20 cellular contexts compared by ENCODE assay signal in the genomic region with DNA sequence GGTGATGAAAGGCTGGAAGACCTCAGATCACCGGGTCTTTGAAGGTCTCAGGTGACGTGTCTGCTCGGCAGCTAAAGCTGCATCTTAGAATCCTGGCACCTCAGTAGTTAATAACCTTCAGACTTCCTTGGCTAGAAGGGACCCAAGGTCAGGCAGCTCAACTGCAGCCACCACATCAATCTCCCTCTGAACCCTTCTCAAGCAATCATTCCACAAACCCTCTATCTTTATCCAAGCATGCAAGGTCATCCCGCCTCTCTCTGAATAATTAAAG. TPM values are rescaled to one million over a fixed set of nuclear protein-coding genes. Genes with fewer than 3 reads are reported as not detected.
A peak's percentile ranks its signal among the peaks of the same experiment; 100 is the strongest.
DNase-seq lines count a peak whose midpoint lies in the region; ATAC-seq, FAIRE-seq and TF ChIP-seq lines count a peak whose summit lies in the region.
"Had no signal": no experiment of that assay in that cellular context is flagged by ENCODE, and none has a peak within 500 bp of the region (broad histone marks: within the 10 kb centered on the region; RNA-seq: fewer than 3 reads in every experiment).

No MANE protein-coding gene starts in this region.

- H3K36me3 ChIP-seq in cardiac muscle cell = no peaks in the 10 kb centered on the region
- H3K36me3 ChIP-seq in astrocyte (ENCODE audit: insufficient read depth, low read length) = no peaks in the 10 kb centered on the region
- no peaks in the 10 kb centered on the region for H3K36me3 ChIP-seq in thyroid gland

- WGBS in thyroid gland, 2 donors = 77 to 91% methylated on average over 4 of the region's 4 CpGs

- no peaks in the 10 kb centered on the region for H3K27me3 ChIP-seq in cardiac muscle cell
- no peaks in the 10 kb centered on the region for H3K27me3 ChIP-seq in astrocyte (ENCODE audit: insufficient read depth, low read length)
- no peaks in the 10 kb centered on the region for H3K27me3 ChIP-seq in thyroid gland

- H3K27me3 Mint-ChIP-seq in astrocyte (ENCODE audit: low read depth, unreplicated experiment) = no peaks in the 10 kb centered on the region
- H3K27me3 Mint-ChIP-seq: activated naive CD8-positive, alpha-beta T cell treated with anti-CD3 and anti-CD28 coated beads for 36 hours had no signal

- peaks cover 39% of the 10 kb centered on the region for H3K4me1 Mint-ChIP-seq in astrocyte (ENCODE audit: low read depth, unreplicated experiment)

- TF ChIP-seq CTCF in cardiac muscle cell (IDR thresholded peaks at IDR 0.05; ENCODE audit: low read depth, low read length) = no peak
- TF ChIP-seq CTCF in astrocyte (IDR thresholded peaks at IDR 0.05; ENCODE audit: insufficient read depth, low read depth, low read length) = no peak
- TF ChIP-seq CTCF in thyroid gland (IDR thresholded peaks at IDR 0.05) = no peak

- TF ChIP-seq POLR2A in thyroid gland (IDR thresholded peaks at IDR 0.05) = no peak

- H3K9me3 ChIP-seq in cardiac muscle cell (ENCODE audit: low read depth) (no peaks in the 10 kb centered on the region), astrocyte (ENCODE audit: insufficient read depth, low read depth, low read length) (no peaks in the 10 kb centered on the region), thyroid gland (no peaks in the 10 kb centered on the region)

- H3K4me1 ChIP-seq in cardiac muscle cell (ENCODE audit: low read depth) (peaks cover 27% of the 10 kb centered on the region), astrocyte (ENCODE audit: insufficient read depth, low read length) (peaks cover 58% of the 10 kb centered on the region), thyroid gland (peaks cover 69 to 76% of the 10 kb centered on the region in 2 donors)

- H3K36me3 Mint-ChIP-seq in astrocyte (ENCODE audit: low read depth, unreplicated experiment) = peaks cover 5% of the 10 kb centered on the region
- H3K36me3 Mint-ChIP-seq: activated naive CD8-positive, alpha-beta T cell treated with anti-CD3 and anti-CD28 coated beads for 36 hours had no signal

- H2AFZ ChIP-seq in astrocyte (ENCODE audit: low read depth, low read length) = no peak overlapping the region
- H2AFZ ChIP-seq: PC-9 had no signal

- no peak overlapping the region for H3K4me3 Mint-ChIP-seq in astrocyte (ENCODE audit: unreplicated experiment)
- H3K4me3 Mint-ChIP-seq: activated CD4-positive, alpha-beta memory T cell treated with anti-CD3 and anti-CD28 coated beads, Interleukin-2, amount 10 ng/mL, durations not matched to agents 7 days and 5 days; activated naive CD8-positive, alpha-beta T cell treated with anti-CD3 and anti-CD28 coated beads for 36 hours; endodermal cell had no signal

- DNase-seq in cardiac muscle cell (ENCODE audit: low read depth in 1 of 2, low spot score in 1 of 2) (no peak), Right ventricle myocardium superior (no peak), astrocyte (ENCODE audit: low read depth) (no peak), left kidney (ENCODE audit: low read depth, low spot score) (peak; percentile 45), thyroid gland (no peak), AG08395 (ENCODE audit: low spot score) (no peak), DMS114 treated with DMSO at 0.1 percent for 48 hours (lab: John Stamatoyannopoulos, UW; ENCODE audit: unreplicated experiment) (no peak), cerebellar cortex (ENCODE audit: low spot score) (no peak)
- DNase-seq: activated CD4-positive, alpha-beta memory T cell treated with anti-CD3 and anti-CD28 coated beads, Interleukin-2, amount 10 ng/mL, durations not matched to agents 7 days and 5 days; activated naive CD8-positive, alpha-beta T cell treated with anti-CD3 and anti-CD28 coated beads for 36 hours; activated T-cell treated with anti-CD3 and anti-CD28 coated beads, Interleukin-2, amount 50 U/mL, for 48 hours; central memory CD4-positive, alpha-beta T cell; endodermal cell; NCI-H1105; NCI-H69; nucleus accumbens; PC-9; stimulated activated CD4-positive, alpha-beta T cell treated with anti-CD3 and anti-CD28 coated beads, Interleukin-4, amount 100 ng/mL, for 24 hours; stimulated activated CD8-positive, alpha-beta memory T cell treated with anti-CD3 and anti-CD28 coated beads, Interleukin-4, amount 100 ng/mL, for 48 hours had no signal

- no peak overlapping the region for H3K27ac Mint-ChIP-seq in astrocyte (ENCODE audit: unreplicated experiment)
- H3K27ac Mint-ChIP-seq: activated CD4-positive, alpha-beta memory T cell treated with anti-CD3 and anti-CD28 coated beads, Interleukin-2, amount 10 ng/mL, durations not matched to agents 7 days and 5 days; activated naive CD8-positive, alpha-beta T cell treated with anti-CD3 and anti-CD28 coated beads for 36 hours; endodermal cell had no signal

- H3K9ac ChIP-seq in astrocyte (ENCODE audit: low read length) = no peak overlapping the region

- peaks cover 82% of the 10 kb centered on the region for H4K20me1 ChIP-seq in astrocyte (ENCODE audit: insufficient read depth, low read length)

- peaks cover 1% of the 10 kb centered on the region for H3K9me3 Mint-ChIP-seq in astrocyte (ENCODE audit: unreplicated experiment)
- H3K9me3 Mint-ChIP-seq: activated CD4-positive, alpha-beta memory T cell treated with anti-CD3 and anti-CD28 coated beads, Interleukin-2, amount 10 ng/mL, durations not matched to agents 7 days and 5 days; activated naive CD8-positive, alpha-beta T cell treated with anti-CD3 and anti-CD28 coated beads for 36 hours; endodermal cell had no signal

- peak overlapping the region; percentile 15 for H3K4me2 ChIP-seq in astrocyte (ENCODE audit: low read length)
- H3K4me2 ChIP-seq: PC-9 had no signal

- H3K79me2 ChIP-seq in astrocyte (ENCODE audit: insufficient read depth, low read length) = peaks cover 89% of the 10 kb centered on the region

- intact Hi-C loops in Right ventricle myocardium superior (cut with DNase I) (no loop called here), thyroid gland (cut with DNase I) (no loop called here)

- no peak for FAIRE-seq in astrocyte (lab: Jason Lieb, UNC)

- peak overlapping the region; percentile 25 for H3K27ac ChIP-seq in cardiac muscle cell
- no peak overlapping the region for H3K27ac ChIP-seq in astrocyte (ENCODE audit: low read depth, low read length)
- peak overlapping the region; percentile 72 to 94 (median 92) for H3K27ac ChIP-seq in thyroid gland
- H3K27ac ChIP-seq: PC-9 had no signal

- no peak overlapping the region for H3K4me3 ChIP-seq in cardiac muscle cell
- no peak overlapping the region for H3K4me3 ChIP-seq in astrocyte (ENCODE audit: insufficient read depth, low read depth, low read length)
- no peak overlapping the region for H3K4me3 ChIP-seq in thyroid gland (replicated peaks in 1 of 3)
- H3K4me3 ChIP-seq: PC-9 had no signal

- ATAC-seq in Right ventricle myocardium superior (ENCODE audit: poor library complexity) = no peak

RNA-seq across cellular contexts. Expression of a gene that starts 16.7 kb away (rescaled TPM):
- 0.32 TPM in 1 of 2 replicates, not detected in the other for total RNA-seq in cardiac muscle cell
- not detected in 2 replicates for polyA plus RNA-seq in cardiac muscle cell
- not detected for total RNA-seq in Right ventricle myocardium superior
- total RNA-seq in astrocyte = not detected in 2 replicates
- total RNA-seq in thyroid gland = 1 to 10 TPM in 2 of 4 donors, under 1 TPM in 2; 0.45 to 2.5 (median 1.1) TPM
- total RNA-seq: A172; activated CD4-positive, alpha-beta memory T cell treated with anti-CD3 and anti-CD28 coated beads, Interleukin-2, amount 10 ng/mL, durations not matched to agents 7 days and 5 days; activated naive CD8-positive, alpha-beta T cell treated with anti-CD3 and anti-CD28 coated beads for 36 hours; PC-9 had no signal
